ENCODE assay signal across 12 cellular contexts in genomic region chrX:69128573-69128972, GRCh38. TPM values are rescaled to one million over a fixed set of nuclear protein-coding genes. Genes with fewer than 3 reads are reported as not detected.
DNase-seq lines count a peak whose midpoint lies in the region; ATAC-seq, FAIRE-seq and TF ChIP-seq lines count a peak whose summit lies in the region.
"Had no signal": no experiment of that assay in that cellular context is flagged by ENCODE, and none has a peak within 500 bp of the region (broad histone marks: within the 10 kb centered on the region; RNA-seq: fewer than 3 reads in every experiment).

No MANE protein-coding gene starts in this region.

- peaks cover 6% of the 10 kb centered on the region for H3K4me1 Mint-ChIP-seq in astrocyte (ENCODE audit: low read depth, unreplicated experiment)
- H3K4me1 Mint-ChIP-seq: naive B cell had no signal

- H3K4me2 ChIP-seq in astrocyte (ENCODE audit: low read length): peak overlapping the region; percentile 74
- no peak overlapping the region for H3K4me2 ChIP-seq in PC-3 (ENCODE audit: low read length)

- intact Hi-C loops in right cardiac atrium (cut with DNase I): no loop called here
- intact Hi-C loops in sigmoid colon (cut with DNase I): no loop called here
- intact Hi-C loops in PC-3 (cut with micrococcal nuclease): no loop called here

- no peak overlapping the region for H3K27ac ChIP-seq in astrocyte (ENCODE audit: low read depth, low read length)
- no peak overlapping the region for H3K27ac ChIP-seq in right cardiac atrium (ENCODE audit: low read length)
- H3K27ac ChIP-seq in sigmoid colon: peak overlapping the region in 3 of 4 donors; percentile 12 to 57 (median 52)
- no peak overlapping the region for H3K27ac ChIP-seq in PC-3 (ENCODE audit: low read length)

- BruUV-seq in PC-3 (replicated peaks; lab: Mats Ljungman, UMichigan): no TSS peak

- no peak overlapping the region for H3K9ac ChIP-seq in astrocyte (ENCODE audit: low read length)
- H3K9ac ChIP-seq in PC-3 (ENCODE audit: low read length): no peak overlapping the region

- TF ChIP-seq EP300 in sigmoid colon (IDR thresholded peaks at IDR 0.05): no peak

- CTCF ChIA-PET in PC-3 (lab: Charles Lee): no interaction called here

- H3K27me3 ChIP-seq in astrocyte (ENCODE audit: insufficient read depth, low read length): no peaks in the 10 kb centered on the region
- H3K27me3 ChIP-seq in right cardiac atrium (ENCODE audit: control insufficient read depth, insufficient read depth): no peaks in the 10 kb centered on the region
- H3K27me3 ChIP-seq in sigmoid colon: no peaks in the 10 kb centered on the region
- no peaks in the 10 kb centered on the region for H3K27me3 ChIP-seq in PC-3 (ENCODE audit: low read length)

- peak; percentile 56 for DNase-seq in GM03348 (ENCODE audit: low spot score)
- peak; percentile 12 for DNase-seq in astrocyte (ENCODE audit: low read depth)
- DNase-seq in right cardiac atrium: peak; percentile 37 to 78 (median 77)
- DNase-seq in sigmoid colon: no peak
- no peak for DNase-seq in PC-3
- no peak for DNase-seq in activated T-cell treated with anti-CD3 and anti-CD28 coated beads, Interleukin-2, amount 50 U/mL, for 48 hours
- no peak for DNase-seq in dedifferentiated amniotic fluid mesenchymal stem cell (ENCODE audit: extremely low spot score)
- DNase-seq: Caco-2, Karpas-422, naive B cell, NCI-H446 had no signal

- ATAC-seq in right cardiac atrium: peak; percentile 70 to 80
- no peak for ATAC-seq in HG03196 (IDR thresholded peaks at IDR 0.05; ENCODE audit: unreplicated experiment)
- ATAC-seq in PC-3: no peak

- no peak for TF ChIP-seq POLR2A in sigmoid colon (IDR thresholded peaks at IDR 0.05)

- no peaks in the 10 kb centered on the region for H3K36me3 Mint-ChIP-seq in astrocyte (ENCODE audit: low read depth, unreplicated experiment)
- H3K36me3 Mint-ChIP-seq: naive B cell had no signal

- H4K20me1 ChIP-seq in astrocyte (ENCODE audit: insufficient read depth, low read length) (no peaks in the 10 kb centered on the region), PC-3 (ENCODE audit: low read length) (no peaks in the 10 kb centered on the region)

- POLR2A ChIA-PET in PC-3 (lab: Charles Lee; ENCODE audit: unreplicated experiment): no interaction called here

- no peak for FAIRE-seq in astrocyte (lab: Jason Lieb, UNC)

- H2AFZ ChIP-seq in astrocyte (ENCODE audit: low read depth, low read length): peak overlapping the region; percentile 60
- H2AFZ ChIP-seq in PC-3 (ENCODE audit: low read length): no peak overlapping the region

- TF ChIP-seq CTCF in astrocyte (IDR thresholded peaks at IDR 0.05; ENCODE audit: insufficient read depth, low read depth, low read length) (no peak), sigmoid colon (IDR thresholded peaks at IDR 0.05) (no peak), PC-3 (conservative IDR thresholded peaks at IDR 0.05; ENCODE audit: low read depth, low read length) (no peak)

- H3K9me3 Mint-ChIP-seq in astrocyte (ENCODE audit: unreplicated experiment): no peaks in the 10 kb centered on the region
- H3K9me3 Mint-ChIP-seq: naive B cell had no signal

- WGBS in right cardiac atrium: 6% methylated on average over 35 of the region's 35 CpGs
- WGBS in sigmoid colon, 2 donors: 9 to 12% methylated on average over 35 of the region's 35 CpGs

- no peaks in the 10 kb centered on the region for H3K9me2 ChIP-seq in PC-3 (replicated peaks; ENCODE audit: low read length)

- no peaks in the 10 kb centered on the region for H3F3A ChIP-seq in PC-3 (ENCODE audit: low read length, unreplicated experiment)

- no peak overlapping the region for H3K4me3 Mint-ChIP-seq in astrocyte (ENCODE audit: unreplicated experiment)
- H3K4me3 Mint-ChIP-seq: naive B cell had no signal

- H3K4me1 ChIP-seq in astrocyte (ENCODE audit: insufficient read depth, low read length): peaks cover 8% of the 10 kb centered on the region
- peaks cover 1% of the 10 kb centered on the region for H3K4me1 ChIP-seq in right cardiac atrium (ENCODE audit: control insufficient read depth, insufficient read depth, low read length)
- H3K4me1 ChIP-seq in sigmoid colon: peaks cover 0 to 6% (median 4%) of the 10 kb centered on the region in 4 donors
- no peaks in the 10 kb centered on the region for H3K4me1 ChIP-seq in PC-3 (ENCODE audit: insufficient read depth, low read length)
- H3K4me1 ChIP-seq: Caco-2 had no signal

- H3K9me3 ChIP-seq in astrocyte (ENCODE audit: insufficient read depth, low read depth, low read length) (no peaks in the 10 kb centered on the region), right cardiac atrium (ENCODE audit: control insufficient read depth, low read length) (no peaks in the 10 kb centered on the region), sigmoid colon (no peaks in the 10 kb centered on the region), PC-3 (ENCODE audit: low read length) (no peaks in the 10 kb centered on the region)
- H3K9me3 ChIP-seq: Caco-2 had no signal

- H3K27ac Mint-ChIP-seq in astrocyte (ENCODE audit: unreplicated experiment): no peak overlapping the region
- H3K27ac Mint-ChIP-seq: naive B cell had no signal

- no peak overlapping the region for H3K4me3 ChIP-seq in astrocyte (ENCODE audit: insufficient read depth, low read depth, low read length)
- H3K4me3 ChIP-seq in right cardiac atrium (ENCODE audit: low read length): no peak overlapping the region
- H3K4me3 ChIP-seq in sigmoid colon: peak overlapping the region in 3 of 4 donors; percentile 22 to 32 (median 27)
- H3K4me3 ChIP-seq in PC-3 (ENCODE audit: low read length): no peak overlapping the region

- H3K79me2 ChIP-seq in astrocyte (ENCODE audit: insufficient read depth, low read length): no peaks in the 10 kb centered on the region
- no peaks in the 10 kb centered on the region for H3K79me2 ChIP-seq in PC-3 (ENCODE audit: low read length)

- H3K27me3 Mint-ChIP-seq in astrocyte (ENCODE audit: low read depth, unreplicated experiment): peaks cover 20% of the 10 kb centered on the region

- H3K36me3 ChIP-seq in astrocyte (ENCODE audit: insufficient read depth, low read length) (no peaks in the 10 kb centered on the region), sigmoid colon (no peaks in the 10 kb centered on the region), PC-3 (ENCODE audit: low read depth, low read length) (no peaks in the 10 kb centered on the region)

RNA-seq across cellular contexts. Expression of gene PJA1, which starts 36.7 kb away (rescaled TPM):
- total RNA-seq in astrocyte (26.9 and 28.9 TPM in 2 replicates), right cardiac atrium (10 to 100 TPM; 14.1 to 20.8 (median 18.5) TPM), sigmoid colon (10 to 100 TPM; 17.0 to 21.8 (median 19.1) TPM), PC-3 (2014; rRNA removed) (32.0 and 37.6 TPM in 2 replicates)
- polyA plus RNA-seq in right cardiac atrium (12.3 TPM), sigmoid colon (10 to 100 TPM in 1 of 3 donors, 1 to 10 TPM in 2; 5.3 to 10.6 (median 6.0) TPM)

Comparison
In these comparisons a context has a peak if more than half of its experiments do, and no peak if none do; other contexts are left out.
1. DNase-seq: peak in GM03348 (single experiment), astrocyte (single experiment) and right cardiac atrium (3 of 3); none in sigmoid colon (single experiment), PC-3 (single experiment), activated T-cell treated with anti-CD3 and anti-CD28 coated beads, Interleukin-2, amount 50 U/mL, for 48 hours (0 of 2) and dedifferentiated amniotic fluid mesenchymal stem cell (single experiment).
2. H3K27ac ChIP-seq: peak in sigmoid colon (3 of 4); none in astrocyte (single experiment), right cardiac atrium (single experiment) and PC-3 (single experiment).
3. H3K4me3 ChIP-seq: peak in sigmoid colon (3 of 4); none in astrocyte (single experiment), right cardiac atrium (single experiment) and PC-3 (single experiment).
4. ATAC-seq: peak in right cardiac atrium (2 of 2); none in HG03196 (single experiment) and PC-3 (single experiment).